Comparison of ENCODE assay signal across 1 cellular context in genomic region chr1:150564051-150564991, GRCh38.
TF ChIP-seq lines count a peak whose summit lies in the region.

No MANE protein-coding gene starts in this region.

TF ChIP-seq in HepG2, 621 proteins besides CTCF, POLR2A, EP300 and RAD21 (continued from another document and continues in another):
- TF ChIP-seq NFAT5 (CRISPR knock-in tag; IDR thresholded peaks at IDR 0.05) (no peak), SALL1 (CRISPR knock-in tag; IDR thresholded peaks at IDR 0.05) (no peak), ZNF512B (CRISPR knock-in tag; IDR thresholded peaks at IDR 0.05; ENCODE audit: borderline replicate concordance) (no peak), EZH2 (conservative IDR thresholded peaks at IDR 0.05; ENCODE audit: low read depth, low read length) (no peak), MBNL3 (CRISPR knock-in tag; conservative IDR thresholded peaks at IDR 0.05) (no peak), ZMYM3 (CRISPR knock-in tag; IDR thresholded peaks at IDR 0.05) (peak; percentile 67), STAT6 (CRISPR knock-in tag; IDR thresholded peaks at IDR 0.05; ENCODE audit: borderline replicate concordance) (no peak), SMAD9 (CRISPR knock-in tag; IDR thresholded peaks at IDR 0.05) (no peak), ZNF121 (CRISPR knock-in tag; IDR thresholded peaks at IDR 0.05) (peak; percentile 98), ZNF710 (CRISPR knock-in tag; IDR thresholded peaks at IDR 0.05; ENCODE audit: borderline replicate concordance) (no peak), ZGPAT (CRISPR knock-in tag; IDR thresholded peaks at IDR 0.05) (no peak), CEBPB (IDR thresholded peaks at IDR 0.05; ENCODE audit: borderline replicate concordance, low read depth, low read length) (peak; percentile 49; the same call in 1 of the 2 replicates), ZNF33A (CRISPR knock-in tag; IDR thresholded peaks at IDR 0.05; ENCODE audit: borderline replicate concordance) (no peak), LRRFIP1 (CRISPR knock-in tag; conservative IDR thresholded peaks at IDR 0.05) (no peak), ZMYM2 (CRISPR knock-in tag; IDR thresholded peaks at IDR 0.05) (peak; percentile 59; the same call in 1 of the 2 replicates), SP4 (CRISPR knock-in tag; IDR thresholded peaks at IDR 0.05) (no peak), ARHGAP35 (CRISPR knock-in tag; IDR thresholded peaks at IDR 0.05; ENCODE audit: borderline replicate concordance) (no peak), ZXDC (CRISPR knock-in tag; IDR thresholded peaks at IDR 0.05) (no peak), ZNF687 (CRISPR knock-in tag; IDR thresholded peaks at IDR 0.05) (no peak), ZNF7 (CRISPR knock-in tag; IDR thresholded peaks at IDR 0.05) (no peak), SAP130 (CRISPR knock-in tag; IDR thresholded peaks at IDR 0.05; ENCODE audit: low read depth) (0 out of 2 replicates have a peak, but pooled peaks have one; percentile 16)
